ENCODE assay signal across 13 cellular contexts in the genomic region with DNA sequence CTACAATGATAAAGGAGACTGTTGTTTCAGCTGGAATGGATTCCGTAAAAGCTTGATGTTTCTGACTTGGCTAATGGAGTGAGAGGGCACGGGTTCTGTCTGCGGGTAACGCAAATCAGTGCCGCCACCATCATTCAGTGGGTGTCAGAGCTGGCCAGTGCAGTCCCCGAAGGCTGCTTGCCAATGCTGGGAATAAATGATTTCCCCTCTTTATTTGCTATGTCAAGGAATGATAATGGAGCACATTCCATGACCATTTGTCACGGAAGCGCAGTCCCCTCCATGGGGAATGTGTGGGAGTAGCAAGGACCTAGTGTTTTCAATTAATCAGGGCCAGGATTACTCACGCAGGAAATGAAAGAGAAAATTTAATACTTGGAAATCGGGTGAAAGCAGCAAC.
DNase-seq lines count a peak whose midpoint lies in the region; ATAC-seq and TF ChIP-seq lines count a peak whose summit lies in the region.
"Had no signal": no experiment of that assay in that cellular context is flagged by ENCODE, and none has a peak within 500 bp of the region (broad histone marks: within the 10 kb centered on the region; RNA-seq: fewer than 3 reads in every experiment).

No MANE protein-coding gene starts in this region.

- H3K9me3 ChIP-seq in GM23248 (ENCODE audit: low read depth) (no peaks in the 10 kb centered on the region), heart right ventricle (no peaks in the 10 kb centered on the region)
- H3K9me3 ChIP-seq: sigmoid colon had no signal

- WGBS in GM23248 (ENCODE audit: low coverage in 1 of 2, low lambda C conversion rate in 2 of 2, missing lambda C conversion rate in 2 of 2), 2 experiments, result 0% methylated on average over 10 of the region's 10 CpGs
- 55 to 74% methylated on average over 10 of the region's 10 CpGs for WGBS in heart right ventricle, 2 donors

- 0 out of 2 replicates have a peak overlapping the region, but pooled peaks have one; percentile 10 for H3K9ac ChIP-seq in GM23248

- no peaks in the 10 kb centered on the region for H3K79me2 ChIP-seq in GM23248 (ENCODE audit: insufficient read depth)

- H2AFZ ChIP-seq in GM23248, result 0 out of 2 replicates have a peak overlapping the region, but pooled peaks have one; percentile 23

- no peak for TF ChIP-seq CTCF in heart right ventricle (IDR thresholded peaks at IDR 0.05)

- intact Hi-C loops in heart right ventricle (cut with DNase I), result no loop called here

- peak overlapping the region; percentile 59 for H3K27ac ChIP-seq in GM23248
- H3K27ac ChIP-seq in heart right ventricle, result peak overlapping the region in 5 of 10 donors; percentile 15 to 56 (median 29)
- H3K27ac ChIP-seq: sigmoid colon had no signal

- H3K4me3 ChIP-seq in GM23248 (peak overlapping the region; percentile 31; the same call in 1 of the 2 replicates), heart right ventricle (no peak overlapping the region), skeletal muscle cell (ENCODE audit: low read depth, low read length) (no peak overlapping the region)
- H3K4me3 ChIP-seq: sigmoid colon had no signal

- peaks cover 9% of the 10 kb centered on the region for H3F3A ChIP-seq in GM23248 (ENCODE audit: insufficient read depth)

- in situ Hi-C loops in GM23248 (cut with MboI), result no loop called here

- ATAC-seq in heart right ventricle (peak; percentile 34 to 90 (median 84)), GM18907 (IDR thresholded peaks at IDR 0.05; ENCODE audit: unreplicated experiment) (no peak)

- no peaks in the 10 kb centered on the region for H4K20me1 ChIP-seq in GM23248 (ENCODE audit: insufficient read depth)

- peaks cover 27% of the 10 kb centered on the region for H3K4me1 ChIP-seq in GM23248 (ENCODE audit: insufficient read depth)
- peaks cover 0 to 15% (median 0%) of the 10 kb centered on the region in 9 donors for H3K4me1 ChIP-seq in heart right ventricle
- H3K4me1 ChIP-seq: sigmoid colon had no signal

- H3K27me3 ChIP-seq in GM23248 (replicated peaks; ENCODE audit: insufficient read depth), result no peaks in the 10 kb centered on the region
- H3K27me3 ChIP-seq in heart right ventricle, result peaks cover 0 to 7% (median 0%) of the 10 kb centered on the region in 7 donors
- H3K27me3 ChIP-seq: sigmoid colon had no signal

- H3K36me3 ChIP-seq in GM23248 (ENCODE audit: low read depth), result no peaks in the 10 kb centered on the region
- no peaks in the 10 kb centered on the region for H3K36me3 ChIP-seq in heart right ventricle
- H3K36me3 ChIP-seq: sigmoid colon had no signal

- H3K4me2 ChIP-seq in GM23248 (ENCODE audit: unreplicated experiment), result peak overlapping the region; percentile 56

- peak; percentile 94 for DNase-seq in GM23248
- DNase-seq in astrocyte of the hippocampus (ENCODE audit: low read depth, low spot score), result peak; percentile 93
- peak in 1 of 2 donors; percentile 52 for DNase-seq in heart right ventricle
- DNase-seq in skeletal muscle cell (ENCODE audit: low read depth), result peak; percentile 62
- DNase-seq in SKM-1 treated with dmso at 0.1 percent for 144 hours (lab: John Stamatoyannopoulos, UW; ENCODE audit: unreplicated experiment), result no peak
- DNase-seq in NK-92 treated with Interleukin-12 subunit alpha and Interleukin-12 subunit beta, amount 100 ng/mL, for 24 hours (lab: John Stamatoyannopoulos, UW), result no peak
- no peak for DNase-seq in DMS 273 (lab: John Stamatoyannopoulos, UW; ENCODE audit: unreplicated experiment)
- DNase-seq: activated B cell treated with CpG ODN at 0.5 μM for 24 hours, DMS 273 treated with DMSO at 0.1 percent for 48 hours, NCI-H1436, NCI-H774, sigmoid colon had no signal

- no peaks in the 10 kb centered on the region for H3K9me2 ChIP-seq in GM23248 (ENCODE audit: insufficient read depth)

Comparison
In these comparisons a context has a peak if more than half of its experiments do, and no peak if none do; other contexts are left out.
1. DNase-seq: peak in GM23248 (single experiment), astrocyte of the hippocampus (single experiment) and skeletal muscle cell (single experiment); none in SKM-1 treated with dmso at 0.1 percent for 144 hours (single experiment), NK-92 treated with Interleukin-12 subunit alpha and Interleukin-12 subunit beta, amount 100 ng/mL, for 24 hours (single experiment) and DMS 273 (single experiment).